ENCODE assay signal across 1 cellular context in genomic region chr1:164602480-164603093, GRCh38.
TF ChIP-seq lines count a peak whose summit lies in the region.

No MANE protein-coding gene starts in this region.

TF ChIP-seq in GM23338, 12 proteins besides CTCF, POLR2A, EP300 and RAD21 (continued from another document):
- TF ChIP-seq STAT1 (IDR thresholded peaks at IDR 0.05; ENCODE audit: unreplicated experiment) (no peak), JUNB (IDR thresholded peaks at IDR 0.05; ENCODE audit: unreplicated experiment) (no peak), REST (IDR thresholded peaks at IDR 0.05; ENCODE audit: unreplicated experiment) (no peak), ETS1 (IDR thresholded peaks at IDR 0.05) (no peak), EZH2phosphoT487 (IDR thresholded peaks at IDR 0.05; ENCODE audit: unreplicated experiment) (no peak), EZH2 (IDR thresholded peaks at IDR 0.05; ENCODE audit: low read depth, unreplicated experiment) (no peak), ZNF331 (CRISPR knock-in tag; IDR thresholded peaks at IDR 0.05; ENCODE audit: low read depth) (no peak)
